In genomic region chr17:8740486-8740885, GRCh38 we compare ENCODE assay signal across 2 cellular contexts.
TF ChIP-seq lines count a peak whose summit lies in the region.

No MANE protein-coding gene starts in this region.

TF ChIP-seq in SK-N-SH, 30 proteins besides CTCF, POLR2A, EP300 and RAD21 (continued from another document):
- TF ChIP-seq REST (IDR thresholded peaks at IDR 0.05; ENCODE audit: low read depth, low read length) (no peak), SIN3A (IDR thresholded peaks at IDR 0.05; ENCODE audit: borderline replicate concordance, low read depth, low read length) (no peak), MXI1 (IDR thresholded peaks at IDR 0.05; ENCODE audit: low read depth, low read length) (no peak), TEAD4 (IDR thresholded peaks at IDR 0.05; ENCODE audit: borderline replicate concordance, insufficient read depth) (no peak), FOSL2 (IDR thresholded peaks at IDR 0.05; ENCODE audit: borderline replicate concordance, low read depth) (no peak), SMC3 (IDR thresholded peaks at IDR 0.05; ENCODE audit: low read depth, low read length) (no peak), RXRA (IDR thresholded peaks at IDR 0.05; ENCODE audit: borderline replicate concordance, low read depth) (no peak), IRF3 (IDR thresholded peaks at IDR 0.05; ENCODE audit: low read depth, low read length) (no peak), POLR2AphosphoS5 (IDR thresholded peaks at IDR 0.05; ENCODE audit: low read depth, low read length) (no peak)

TF ChIP-seq in SK-N-SH treated with all-trans-retinoic acid at 6 μM for 48 hours, 23 proteins besides CTCF, POLR2A, EP300 and RAD21 (continued from another document):
- TF ChIP-seq POU6F1 (CRISPR knock-in tag; IDR thresholded peaks at IDR 0.05; ENCODE audit: borderline replicate concordance, low read depth), result no peak
- TF ChIP-seq PPARA (CRISPR knock-in tag; IDR thresholded peaks at IDR 0.05; ENCODE audit: borderline replicate concordance), result no peak
- TF ChIP-seq ZC3H10 (CRISPR knock-in tag; IDR thresholded peaks at IDR 0.05), result no peak
- TF ChIP-seq ZNF8 (CRISPR knock-in tag; IDR thresholded peaks at IDR 0.05), result no peak
- TF ChIP-seq ISL1 (CRISPR knock-in tag; IDR thresholded peaks at IDR 0.05), result no peak
- TF ChIP-seq GLIS3 (CRISPR knock-in tag; IDR thresholded peaks at IDR 0.05), result no peak
- TF ChIP-seq OSR1 (CRISPR knock-in tag; IDR thresholded peaks at IDR 0.05), result no peak
- no peak for TF ChIP-seq ZNF70 (CRISPR knock-in tag; IDR thresholded peaks at IDR 0.05)
- TF ChIP-seq ZFP30 (CRISPR knock-in tag; IDR thresholded peaks at IDR 0.05), result no peak
- no peak for TF ChIP-seq PATZ1 (CRISPR knock-in tag; IDR thresholded peaks at IDR 0.05; ENCODE audit: borderline replicate concordance)
- no peak for TF ChIP-seq CSDC2 (CRISPR knock-in tag; IDR thresholded peaks at IDR 0.05)
- no peak for TF ChIP-seq ZFP3 (CRISPR knock-in tag; IDR thresholded peaks at IDR 0.05)
- TF ChIP-seq ARNTL (CRISPR knock-in tag; IDR thresholded peaks at IDR 0.05; ENCODE audit: borderline replicate concordance, low read depth), result no peak
